27 cellular contexts compared by ENCODE assay signal in the genomic region with DNA sequence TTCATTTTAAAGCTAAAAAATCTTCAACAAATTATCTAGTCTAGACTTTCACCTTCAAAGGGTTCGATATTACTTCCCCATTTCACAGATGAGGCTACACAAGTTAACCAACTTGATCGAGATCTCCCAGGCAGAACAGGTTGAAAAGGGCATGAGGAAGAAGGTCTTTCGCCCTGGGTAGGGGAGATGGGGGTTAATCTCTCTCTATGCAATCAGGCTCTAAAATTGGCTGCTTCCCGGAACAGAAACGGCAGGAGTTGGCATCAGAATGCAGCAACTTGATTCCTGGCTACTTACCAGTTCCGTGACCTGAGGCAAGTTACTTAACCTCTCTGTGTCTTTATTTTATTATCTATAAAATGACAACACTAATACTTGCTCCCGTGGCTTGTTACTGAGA. TPM values are rescaled to one million over a fixed set of nuclear protein-coding genes. Genes with fewer than 3 reads are reported as not detected.
DNase-seq lines count a peak whose midpoint lies in the region; ATAC-seq and TF ChIP-seq lines count a peak whose summit lies in the region.
"Had no signal": no experiment of that assay in that cellular context is flagged by ENCODE, and none has a peak within 500 bp of the region (broad histone marks: within the 10 kb centered on the region; RNA-seq: fewer than 3 reads in every experiment).

No MANE protein-coding gene starts in this region.

- no peak overlapping the region for H3K27ac Mint-ChIP-seq in GM23338
- no peak overlapping the region for H3K27ac Mint-ChIP-seq in memory B cell
- H3K27ac Mint-ChIP-seq: activated CD4-positive, alpha-beta T cell treated with anti-CD3 and anti-CD28 coated beads, Interleukin-2, amount 10 ng/mL, durations not matched to agents 7 days and 5 days; HFFc6; stimulated activated naive CD8-positive, alpha-beta T cell treated with anti-CD3 and anti-CD28 coated beads, Interleukin-15, Interleukin-2, amounts not matched to agents 100 ng/mL and 50 ng/mL, for 24 hours; T-cell had no signal

- H3K36me3 ChIP-seq in DOHH2 (ENCODE audit: control insufficient read depth, low read length) (peaks cover 12% of the 10 kb centered on the region), GM23338 (ENCODE audit: insufficient read depth) (no peaks in the 10 kb centered on the region), PC-3 (ENCODE audit: low read depth, low read length) (no peaks in the 10 kb centered on the region), heart left ventricle (no peaks in the 10 kb centered on the region)
- H3K36me3 ChIP-seq: transverse colon had no signal

- H3K4me2 ChIP-seq in DOHH2 (ENCODE audit: low read length) (peak overlapping the region; percentile 87), GM23338 (peak overlapping the region; percentile 77), PC-3 (ENCODE audit: low read length) (peak overlapping the region; percentile 52)

- H3K27ac ChIP-seq in DOHH2 (ENCODE audit: low read depth, low read length) (peak overlapping the region; percentile 96), GM23338 (ENCODE audit: low read depth) (no peak overlapping the region), PC-3 (ENCODE audit: low read length) (no peak overlapping the region), heart left ventricle (no peak overlapping the region)
- H3K27ac ChIP-seq: coronary artery, HL-60 had no signal

- H3K27me3 ChIP-seq in DOHH2 (ENCODE audit: control insufficient read depth, low read length): no peaks in the 10 kb centered on the region
- H3K27me3 ChIP-seq in GM23338 (ENCODE audit: insufficient read depth): peaks cover 93% of the 10 kb centered on the region
- H3K27me3 ChIP-seq in PC-3 (ENCODE audit: low read length): 0 out of 2 replicates have a peak, but pooled peaks cover 3% of the 10 kb centered on the region
- peaks cover 0 to 65% (median 30%) of the 10 kb centered on the region in 9 donors for H3K27me3 ChIP-seq in heart left ventricle

- H3K4me1 Mint-ChIP-seq in GM23338: peaks cover 19% of the 10 kb centered on the region
- peaks cover 18% of the 10 kb centered on the region for H3K4me1 Mint-ChIP-seq in memory B cell

- ATAC-seq in GM23338 (no peak), PC-3 (peak; percentile 6; the same call in 1 of the 2 replicates), memory B cell (ENCODE audit: low read depth) (peak; percentile 73), heart left ventricle (no peak), HG02885 (IDR thresholded peaks at IDR 0.05; ENCODE audit: poor library complexity, unreplicated experiment) (no peak)
- ATAC-seq: left lobe of liver, T-cell had no signal

- H3K9me2 ChIP-seq in DOHH2 (replicated peaks; ENCODE audit: control insufficient read depth, low read length) (no peaks in the 10 kb centered on the region), GM23338 (ENCODE audit: insufficient read depth) (no peaks in the 10 kb centered on the region), PC-3 (replicated peaks; ENCODE audit: low read length) (no peaks in the 10 kb centered on the region)

- H3K4me3 Mint-ChIP-seq in GM23338: no peak overlapping the region
- H3K4me3 Mint-ChIP-seq in memory B cell: no peak overlapping the region
- H3K4me3 Mint-ChIP-seq: activated CD4-positive, alpha-beta T cell treated with anti-CD3 and anti-CD28 coated beads, Interleukin-2, amount 10 ng/mL, durations not matched to agents 7 days and 5 days; HFFc6; stimulated activated naive CD8-positive, alpha-beta T cell treated with anti-CD3 and anti-CD28 coated beads, Interleukin-15, Interleukin-2, amounts not matched to agents 100 ng/mL and 50 ng/mL, for 24 hours; T-cell had no signal

- H3K4me3 ChIP-seq in DOHH2 (ENCODE audit: low read length): peak overlapping the region; percentile 85
- peak overlapping the region; percentile 14; the same call in 1 of the 2 replicates for H3K4me3 ChIP-seq in GM23338
- no peak overlapping the region for H3K4me3 ChIP-seq in PC-3 (ENCODE audit: low read length)
- H3K4me3 ChIP-seq in heart left ventricle: no peak overlapping the region
- H3K4me3 ChIP-seq: coronary artery, transverse colon had no signal

- H3F3A ChIP-seq in DOHH2 (ENCODE audit: control insufficient read depth, insufficient read depth) (peaks cover 47% of the 10 kb centered on the region), GM23338 (replicated peaks; ENCODE audit: low read depth) (0 out of 2 replicates have a peak, but pooled peaks cover 17% of the 10 kb centered on the region), PC-3 (ENCODE audit: low read length, unreplicated experiment) (no peaks in the 10 kb centered on the region)

- intact Hi-C loops in PC-3 (cut with micrococcal nuclease) (no loop called here), heart left ventricle (cut with DNase I) (loop anchor here in 2 of 10 donors (10.0 kb wide), 2 partner anchors 441 to 451 kb away; no protein-coding TSS in a partner anchor)

- CTCF ChIA-PET in PC-3 (lab: Charles Lee): no interaction called here

- H3K79me2 ChIP-seq in DOHH2 (ENCODE audit: control insufficient read depth, low read length) (peaks cover 60% of the 10 kb centered on the region), GM23338 (replicated peaks; ENCODE audit: insufficient read depth) (no peaks in the 10 kb centered on the region), PC-3 (ENCODE audit: low read length) (no peaks in the 10 kb centered on the region)

- BruUV-seq in PC-3 (replicated peaks; lab: Mats Ljungman, UMichigan): no TSS peak

- H3K27me3 Mint-ChIP-seq in GM23338 (ENCODE audit: insufficient read depth, low read depth, poor library complexity): peaks cover 18% of the 10 kb centered on the region
- H3K27me3 Mint-ChIP-seq in memory B cell: peaks cover 9% of the 10 kb centered on the region

- H4K20me1 ChIP-seq in DOHH2 (ENCODE audit: control insufficient read depth, insufficient read depth, low read depth, low read length): no peaks in the 10 kb centered on the region; the same call in 1 of the 2 replicates
- H4K20me1 ChIP-seq in GM23338 (replicated peaks; ENCODE audit: insufficient read depth): no peaks in the 10 kb centered on the region
- H4K20me1 ChIP-seq in PC-3 (ENCODE audit: low read length): no peaks in the 10 kb centered on the region

- no peaks in the 10 kb centered on the region for H3K9me3 ChIP-seq in DOHH2 (ENCODE audit: control insufficient read depth, insufficient read depth, low read length)
- no peaks in the 10 kb centered on the region for H3K9me3 ChIP-seq in PC-3 (ENCODE audit: low read length)
- H3K9me3 ChIP-seq in heart left ventricle: no peaks in the 10 kb centered on the region
- H3K9me3 ChIP-seq: transverse colon had no signal

- H3K9me3 Mint-ChIP-seq in GM23338 (no peaks in the 10 kb centered on the region; the same call in 2 of the 3 replicates), memory B cell (no peaks in the 10 kb centered on the region)
- H3K9me3 Mint-ChIP-seq: activated CD4-positive, alpha-beta T cell treated with anti-CD3 and anti-CD28 coated beads, Interleukin-2, amount 10 ng/mL, durations not matched to agents 7 days and 5 days; HFFc6; stimulated activated naive CD8-positive, alpha-beta T cell treated with anti-CD3 and anti-CD28 coated beads, Interleukin-15, Interleukin-2, amounts not matched to agents 100 ng/mL and 50 ng/mL, for 24 hours; T-cell had no signal

- no peak for TF ChIP-seq POLR2A in heart left ventricle (IDR thresholded peaks at IDR 0.05)

- H3K9ac ChIP-seq in PC-3 (ENCODE audit: low read length): no peak overlapping the region

- TF ChIP-seq CTCF in DOHH2 (IDR thresholded peaks at IDR 0.05; ENCODE audit: low read depth, low read length, poor library complexity, severe bottlenecking) (no peak), GM23338 (conservative IDR thresholded peaks at IDR 0.05; ENCODE audit: low read depth in 2 of 2) (no peak), PC-3 (conservative IDR thresholded peaks at IDR 0.05; ENCODE audit: low read depth, low read length) (no peak), heart left ventricle (IDR thresholded peaks at IDR 0.05) (no peak)

- DNase-seq in GM23338 (ENCODE audit: low spot score) (no peak), PC-3 (no peak), memory B cell (ENCODE audit: low spot score in 2 of 2) (peak in 1 of 2 donors; percentile 42), medulla oblongata (ENCODE audit: extremely low spot score) (no peak), heart left ventricle (no peak), HUDEP-2 (lab: John Stamatoyannopoulos, UW; ENCODE audit: unreplicated experiment in 76 of 76) (no peak)
- DNase-seq: activated CD4-positive, alpha-beta T cell treated with anti-CD3 and anti-CD28 coated beads, Interleukin-2, amount 10 ng/mL, durations not matched to agents 7 days and 5 days; activated CD8-positive, alpha-beta memory T cell treated with anti-CD3 and anti-CD28 coated beads, Interleukin-2, amount 50 U/mL, for 48 hours; activated gamma-delta T cell; glutamatergic neuron; HFFc6; NCI-H2081; NCI-H510A treated with DMSO at 0.1 percent for 48 hours; Right ventricle myocardium superior; small intestine; stimulated activated CD4-positive, alpha-beta T cell treated with anti-CD3 and anti-CD28 coated beads, Interleukin-2, amount 100 ng/mL, for 48 hours; T-cell; transverse colon had no signal

- H3K4me1 ChIP-seq in DOHH2 (ENCODE audit: control insufficient read depth, low read length) (peaks cover 92% of the 10 kb centered on the region), GM23338 (ENCODE audit: insufficient read depth) (peaks cover 58% of the 10 kb centered on the region), PC-3 (ENCODE audit: insufficient read depth, low read length) (peaks cover 20% of the 10 kb centered on the region), heart left ventricle (peaks cover 0 to 38% (median 20%) of the 10 kb centered on the region in 12 donors)

- POLR2A ChIA-PET in PC-3 (lab: Charles Lee; ENCODE audit: unreplicated experiment): no interaction called here

- 41 to 47% (median 46%) methylated on average over 7 of the region's 7 CpGs for WGBS in heart left ventricle, 4 donors

- H3K36me3 Mint-ChIP-seq in GM23338 (ENCODE audit: low read depth) (no peaks in the 10 kb centered on the region), memory B cell (no peaks in the 10 kb centered on the region)
- H3K36me3 Mint-ChIP-seq: T-cell had no signal

- H2AFZ ChIP-seq in GM23338 (no peak overlapping the region), PC-3 (ENCODE audit: low read length) (no peak overlapping the region)

TF ChIP-seq in GM23338, 12 proteins besides CTCF, POLR2A, EP300 and RAD21 (continues in another document):
- TF ChIP-seq CREB1 (CRISPR knock-in tag; IDR thresholded peaks at IDR 0.05; ENCODE audit: low read depth): no peak

RNA-seq across cellular contexts. Expression of a gene that starts 2.4 kb away (rescaled TPM):
- total RNA-seq in GM23338 (2014; rRNA removed; shearing (Covaris generic)): not detected in 2 replicates
- polyA plus RNA-seq in GM23338 (2016; fragmentation: Nextera tagmentation; extraction: Ambion mirVana) (not detected in 2 replicates), heart left ventricle (1 to 10 TPM in 1 of 2 donors, under 1 TPM in 1; 0.24 to 2.5 TPM)
- total RNA-seq in PC-3 (2014; rRNA removed) (not detected in 2 replicates), heart left ventricle (1 to 10 TPM in 7 of 9 donors, under 1 TPM in 1, not detected in 1; 0.68 to 4.4 (median 2.3) TPM)
- total RNA-seq: activated CD4-positive, alpha-beta T cell treated with anti-CD3 and anti-CD28 coated beads, Interleukin-2, amount 10 ng/mL, durations not matched to agents 7 days and 5 days; HFFc6; left lobe of liver; mononuclear cell; pulmonary artery endothelial cell; T-cell; transverse colon had no signal
- polyA plus RNA-seq: adipose tissue, small intestine had no signal

RNA-seq across cellular contexts. Expression of a gene that starts 26.9 kb away (rescaled TPM):
- total RNA-seq in GM23338 (2014; rRNA removed; shearing (Covaris generic)): 20.4 and 21.3 TPM in 2 replicates
- polyA plus RNA-seq in GM23338 (2016; fragmentation: Nextera tagmentation; extraction: Ambion mirVana): 4.6 and 6.5 TPM in 2 replicates
- 20.4 and 30.6 TPM in 2 replicates for total RNA-seq in PC-3 (2014; rRNA removed)
- 100 to 1,000 TPM; 183 to 352 (median 205) TPM for total RNA-seq in heart left ventricle
- 100 to 1,000 TPM in 1 of 2 donors, 10 to 100 TPM in 1; 86.7 to 178 TPM for polyA plus RNA-seq in heart left ventricle

Comparison
In these comparisons a context has a peak if more than half of its experiments do, and no peak if none do; other contexts are left out.
1. H3K4me3 ChIP-seq: peak in DOHH2 (single experiment) and GM23338 (single experiment); none in PC-3 (single experiment) and heart left ventricle (0 of 12).
2. ATAC-seq: peak in PC-3 (single experiment) and memory B cell (single experiment); none in GM23338 (single experiment), heart left ventricle (0 of 4) and HG02885 (single experiment).
3. Peak in every context shown above with its lines, with median percentiles within 50 percentile points of each other: H3K4me2 ChIP-seq.